ENCODE assay signal across 28 cellular contexts in the genomic region with DNA sequence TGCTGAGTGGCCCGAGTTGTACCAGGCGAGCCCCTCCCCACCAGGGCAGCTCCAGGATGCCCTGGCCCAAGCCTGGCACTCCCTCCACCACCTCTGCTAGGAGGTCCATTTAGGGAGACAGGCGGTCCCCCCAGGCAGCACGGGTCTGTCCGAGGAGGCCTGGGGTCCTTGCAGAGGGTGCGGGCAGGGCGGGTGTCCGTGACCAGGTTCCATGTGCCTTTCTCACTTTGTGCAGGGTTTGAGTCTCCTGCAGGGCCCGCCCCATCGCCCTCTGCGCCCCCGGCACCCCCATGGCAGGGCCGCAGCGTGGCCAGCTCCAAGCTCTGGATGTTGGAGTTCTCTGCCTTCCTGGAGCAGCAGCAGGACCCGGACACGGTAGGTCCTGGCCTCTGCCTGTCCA.
"Had no signal": no experiment of that assay in that cellular context is flagged by ENCODE, and none has a peak within 500 bp of the region (broad histone marks: within the 10 kb centered on the region; RNA-seq: fewer than 3 reads in every experiment).

No MANE protein-coding gene starts in this region.

- H3K9ac ChIP-seq: neural progenitor cell, parathyroid adenoma had no signal

- ATAC-seq: gastroesophageal sphincter, left colon, mucosa of descending colon, natural killer cell, sciatic nerve had no signal

- H3K27ac ChIP-seq: dorsolateral prefrontal cortex, epithelial cell of prostate, esophagus squamous epithelium, gastroesophageal sphincter, neural progenitor cell, parathyroid adenoma, prostate gland, suprapubic skin, thyroid gland, vagina had no signal

- H3K36me3 ChIP-seq: neural progenitor cell, prostate gland, vagina had no signal

- H3K4me3 ChIP-seq: dorsolateral prefrontal cortex, esophagus squamous epithelium, gastroesophageal sphincter, mucosa of descending colon, neural progenitor cell, prostate gland, spleen, suprapubic skin, thyroid gland, vagina had no signal

- FAIRE-seq: endometrium had no signal

- H3K4me2 ChIP-seq: neural progenitor cell had no signal

- H3K79me2 ChIP-seq: parathyroid adenoma had no signal

- H3K4me1 ChIP-seq: esophagus squamous epithelium, gastroesophageal sphincter, neural progenitor cell, parathyroid adenoma, prostate gland, suprapubic skin, thyroid gland, vagina had no signal

- H3K9me3 ChIP-seq: esophagus squamous epithelium, gastroesophageal sphincter, mucosa of descending colon, prostate gland, spleen, suprapubic skin, thyroid gland, vagina had no signal

- H3K9me3 Mint-ChIP-seq: central memory CD8-positive, alpha-beta T cell; immature natural killer cell; natural killer cell; neural progenitor cell; type B pancreatic cell had no signal

- H3K4me3 Mint-ChIP-seq: central memory CD8-positive, alpha-beta T cell; immature natural killer cell; natural killer cell; neural progenitor cell; type B pancreatic cell had no signal

- H3K36me3 Mint-ChIP-seq: immature natural killer cell, natural killer cell had no signal

- H3K27me3 ChIP-seq: dorsolateral prefrontal cortex, esophagus squamous epithelium, gastroesophageal sphincter, neural progenitor cell, spleen, suprapubic skin, thyroid gland, vagina had no signal

- H3K4me1 Mint-ChIP-seq: central memory CD8-positive, alpha-beta T cell; immature natural killer cell; natural killer cell; neural progenitor cell had no signal

- H3K27me3 Mint-ChIP-seq: type B pancreatic cell had no signal

- H3K27ac Mint-ChIP-seq: immature natural killer cell, natural killer cell, type B pancreatic cell had no signal

- H2AFZ ChIP-seq: neural progenitor cell, parathyroid adenoma had no signal

- DNase-seq: cortex of kidney; dorsolateral prefrontal cortex; effector CD8-positive, alpha-beta T cell; esophagus squamous epithelium; foreskin fibroblast; immature natural killer cell; left colon; mucosa of descending colon; natural killer cell; occipital lobe; retina; spleen; stimulated activated CD4-positive, alpha-beta T cell treated with anti-CD3 and anti-CD28 coated beads, Interleukin-15, amount 100 ng/mL, for 24 hours; stimulated activated CD4-positive, alpha-beta T cell treated with anti-CD3 and anti-CD28 coated beads, Interleukin-1b, Interleukin-23, amount 100 ng/mL, for 48 hours; stimulated activated CD4-positive, alpha-beta T cell treated with anti-CD3 and anti-CD28 coated beads, Interleukin-4, amount 100 ng/mL, for 24 hours; stimulated activated naive CD4-positive, alpha-beta T cell; thyroid gland had no signal
